ENCODE assay signal across 1 cellular context in the genomic region with DNA sequence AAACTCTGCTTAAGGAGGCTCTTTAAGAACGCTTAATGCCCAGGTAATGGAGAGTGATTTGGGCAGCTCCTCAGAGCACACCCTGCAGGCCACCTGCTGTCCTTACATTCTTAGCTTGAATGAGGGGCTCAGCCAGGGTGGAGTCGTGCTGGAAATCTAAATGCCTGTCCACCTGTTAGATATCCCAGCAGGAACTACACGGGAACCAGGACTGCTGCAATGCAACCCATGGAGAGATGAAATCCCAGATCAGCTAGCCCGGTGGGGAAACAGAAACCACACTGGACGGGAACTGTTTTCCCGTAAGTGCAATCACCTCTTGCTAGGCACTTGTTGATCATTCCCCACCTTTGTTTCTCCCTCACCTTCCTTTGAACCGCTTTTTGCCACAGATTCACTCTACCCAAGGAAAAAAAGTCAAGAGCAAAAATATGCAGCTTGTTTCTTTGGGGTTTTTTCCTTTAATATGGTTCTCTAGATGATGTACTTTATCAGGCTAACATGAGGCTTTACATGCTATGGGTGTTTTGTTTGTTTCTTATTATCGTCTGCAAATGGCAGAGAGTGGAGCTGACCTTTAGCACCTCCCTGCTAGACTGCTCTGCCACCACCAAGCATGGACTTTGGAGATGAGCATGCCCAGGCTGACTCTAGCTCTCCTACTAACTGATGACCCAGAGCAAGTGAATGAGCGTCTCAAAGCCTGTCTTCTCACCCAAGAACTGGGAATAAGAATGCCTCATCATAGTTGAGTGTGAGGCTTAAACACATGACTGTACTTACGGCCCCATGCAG.
A peak's percentile ranks its signal among the peaks of the same experiment; 100 is the strongest.
TF ChIP-seq lines count a peak whose summit lies in the region.

No MANE protein-coding gene starts in this region.

TF ChIP-seq in HepG2, 621 proteins besides CTCF, POLR2A, EP300 and RAD21 (continued from another document):
- 0 out of 2 replicates have a peak, but pooled peaks have one; percentile 9 for TF ChIP-seq GATAD2A (CRISPR knock-in tag; IDR thresholded peaks at IDR 0.05)
- TF ChIP-seq ZNF549 (CRISPR knock-in tag; IDR thresholded peaks at IDR 0.05) = no peak
- TF ChIP-seq ZNF101 (CRISPR knock-in tag; IDR thresholded peaks at IDR 0.05; ENCODE audit: borderline replicate concordance, low read depth) = no peak
- no peak for TF ChIP-seq RBFOX2 (IDR thresholded peaks at IDR 0.05; ENCODE audit: low read depth, low read length)
- TF ChIP-seq ZNF713 (CRISPR knock-in tag; IDR thresholded peaks at IDR 0.05) = no peak
- TF ChIP-seq NCOA5 (CRISPR knock-in tag; IDR thresholded peaks at IDR 0.05) = no peak
- 0 out of 2 replicates have a peak, but pooled peaks have one; percentile 30 for TF ChIP-seq EHMT2 (IDR thresholded peaks at IDR 0.05; ENCODE audit: borderline replicate concordance, low read depth, low read length)
- 0 out of 2 replicates have a peak, but pooled peaks have one; percentile 55 for TF ChIP-seq NCOA1 (CRISPR knock-in tag; IDR thresholded peaks at IDR 0.05)
- TF ChIP-seq, protein P1, sequence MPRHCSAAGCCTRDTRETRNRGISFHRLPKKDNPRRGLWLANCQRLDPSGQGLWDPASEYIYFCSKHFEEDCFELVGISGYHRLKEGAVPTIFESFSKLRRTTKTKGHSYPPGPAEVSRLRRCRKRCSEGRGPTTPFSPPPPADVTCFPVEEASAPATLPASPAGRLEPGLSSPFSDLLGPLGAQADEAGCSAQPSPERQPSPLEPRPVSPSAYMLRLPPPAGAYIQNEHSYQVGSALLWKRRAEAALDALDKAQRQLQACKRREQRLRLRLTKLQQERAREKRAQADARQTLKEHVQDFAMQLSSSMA (CRISPR knock-in tag; IDR thresholded peaks at IDR 0.05) = peak; percentile 66; the same call in 1 of the 2 replicates
- TF ChIP-seq, protein P2, sequence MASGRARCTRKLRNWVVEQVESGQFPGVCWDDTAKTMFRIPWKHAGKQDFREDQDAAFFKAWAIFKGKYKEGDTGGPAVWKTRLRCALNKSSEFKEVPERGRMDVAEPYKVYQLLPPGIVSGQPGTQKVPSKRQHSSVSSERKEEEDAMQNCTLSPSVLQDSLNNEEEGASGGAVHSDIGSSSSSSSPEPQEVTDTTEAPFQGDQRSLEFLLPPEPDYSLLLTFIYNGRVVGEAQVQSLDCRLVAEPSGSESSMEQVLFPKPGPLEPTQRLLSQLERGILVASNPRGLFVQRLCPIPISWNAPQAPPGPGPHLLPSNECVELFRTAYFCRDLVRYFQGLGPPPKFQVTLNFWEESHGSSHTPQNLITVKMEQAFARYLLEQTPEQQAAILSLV (CRISPR knock-in tag; IDR thresholded peaks at IDR 0.05; ENCODE audit: borderline replicate concordance) = no peak
- peak; percentile 81 for TF ChIP-seq POGZ (CRISPR knock-in tag; IDR thresholded peaks at IDR 0.05)
- no peak for TF ChIP-seq SALL2 (CRISPR knock-in tag; IDR thresholded peaks at IDR 0.05)
- TF ChIP-seq RELA (CRISPR knock-in tag; IDR thresholded peaks at IDR 0.05) = no peak
- TF ChIP-seq ZMYM4 (CRISPR knock-in tag; IDR thresholded peaks at IDR 0.05) = peak; percentile 63; the same call in 1 of the 2 replicates
- TF ChIP-seq ZNF644 (CRISPR knock-in tag; IDR thresholded peaks at IDR 0.05; ENCODE audit: low read depth) = peak; percentile 83
- TF ChIP-seq BCL3 (CRISPR knock-in tag; IDR thresholded peaks at IDR 0.05) = 0 out of 2 replicates have a peak, but pooled peaks have one; percentile 36
- no peak for TF ChIP-seq ZNF747 (CRISPR knock-in tag; IDR thresholded peaks at IDR 0.05; ENCODE audit: borderline replicate concordance)
- TF ChIP-seq SOX6 (IDR thresholded peaks at IDR 0.05) = no peak
- 0 out of 2 replicates have a peak, but pooled peaks have one; percentile 35 for TF ChIP-seq SOX6 (CRISPR knock-in tag; IDR thresholded peaks at IDR 0.05)
